Comparison of ENCODE assay signal across 4 cellular contexts in genomic region chr3:114838025-114838424, GRCh38.
TF ChIP-seq lines count a peak whose summit lies in the region.

No MANE protein-coding gene starts in this region.

TF ChIP-seq in HepG2, 621 proteins besides CTCF, POLR2A, EP300 and RAD21:
- no peak for TF ChIP-seq NFATC3 (CRISPR knock-in tag; IDR thresholded peaks at IDR 0.05)
- peak; percentile 32 to 79; a peak in 3 of 4 replicates for TF ChIP-seq MAFK (conservative IDR thresholded peaks at IDR 0.05 in 1 of 2, IDR thresholded peaks at IDR 0.05 in 1 of 2; ENCODE audit: low read length in 2 of 2)
- no peak for TF ChIP-seq KDM5A (IDR thresholded peaks at IDR 0.05; ENCODE audit: borderline replicate concordance, low read length)
- TF ChIP-seq ONECUT2 (CRISPR knock-in tag; IDR thresholded peaks at IDR 0.05): no peak
- no peak for TF ChIP-seq E2F2 (CRISPR knock-in tag; IDR thresholded peaks at IDR 0.05; ENCODE audit: borderline replicate concordance)
- TF ChIP-seq ZNF225 (CRISPR knock-in tag; IDR thresholded peaks at IDR 0.05): no peak
- no peak for TF ChIP-seq ARID4A (CRISPR knock-in tag; IDR thresholded peaks at IDR 0.05; ENCODE audit: borderline replicate concordance)
- TF ChIP-seq MAFF (IDR thresholded peaks at IDR 0.05; ENCODE audit: low read depth, low read length): peak; percentile 60

TF ChIP-seq in A549, 52 proteins besides CTCF, POLR2A, EP300 and RAD21:
- TF ChIP-seq NR3C1 (IDR thresholded peaks at IDR 0.05): no peak
- TF ChIP-seq MAFK (IDR thresholded peaks at IDR 0.05; ENCODE audit: partially characterized antibody): peak; percentile 76

TF ChIP-seq in IMR-90, 13 proteins besides CTCF, POLR2A, EP300 and RAD21:
- no peak for TF ChIP-seq ELK1 (IDR thresholded peaks at IDR 0.05; ENCODE audit: borderline replicate concordance, low read depth, low read length)
- TF ChIP-seq CHD1 (IDR thresholded peaks at IDR 0.05; ENCODE audit: low read depth, low read length): no peak
- peak; percentile 77 for TF ChIP-seq MAFK (IDR thresholded peaks at IDR 0.05; ENCODE audit: low read depth, low read length)
- TF ChIP-seq SMC3 (IDR thresholded peaks at IDR 0.05; ENCODE audit: low read depth, low read length): no peak
- no peak for TF ChIP-seq BHLHE40 (IDR thresholded peaks at IDR 0.05; ENCODE audit: low read depth, low read length)
- TF ChIP-seq USF2 (IDR thresholded peaks at IDR 0.05; ENCODE audit: low read depth, low read length): no peak
- TF ChIP-seq FOS (IDR thresholded peaks at IDR 0.05; ENCODE audit: low read depth, low read length): no peak

TF ChIP-seq in K562, 482 proteins besides CTCF, POLR2A, EP300 and RAD21:
- TF ChIP-seq NR4A1 (CRISPR knock-in tag; IDR thresholded peaks at IDR 0.05) (no peak), NR4A1 (tag; IDR thresholded peaks at IDR 0.05) (no peak), MAFK (IDR thresholded peaks at IDR 0.05; ENCODE audit: low read length) (0 out of 2 replicates have a peak, but pooled peaks have one; percentile 15), FOXP4 (CRISPR knock-in tag; IDR thresholded peaks at IDR 0.05; ENCODE audit: borderline replicate concordance) (no peak), L3MBTL2 (IDR thresholded peaks at IDR 0.05) (no peak), CEBPZ (IDR thresholded peaks at IDR 0.05; ENCODE audit: borderline replicate concordance, low read depth, low read length) (no peak), MBD1 (CRISPR knock-in tag; IDR thresholded peaks at IDR 0.05) (no peak), ZNF316 (IDR thresholded peaks at IDR 0.05) (peak; percentile 16; the same call in 1 of the 2 replicates), KDM2B (CRISPR knock-in tag; IDR thresholded peaks at IDR 0.05) (no peak), ZBTB26 (CRISPR knock-in tag; IDR thresholded peaks at IDR 0.05) (no peak)
